Comparison of ENCODE assay signal across 8 cellular contexts in genomic region chr9:127714916-127715442, GRCh38. TPM values are rescaled to one million over a fixed set of nuclear protein-coding genes. Genes with fewer than 3 reads are reported as not detected.
A peak's percentile ranks its signal among the peaks of the same experiment; 100 is the strongest.
DNase-seq lines count a peak whose midpoint lies in the region; ATAC-seq and TF ChIP-seq lines count a peak whose summit lies in the region.

No MANE protein-coding gene starts in this region.

- H3K79me2 ChIP-seq in DOHH2 (ENCODE audit: control insufficient read depth, low read length) = no peaks in the 10 kb centered on the region

- DNase-seq in activated naive CD8-positive, alpha-beta T cell treated with anti-CD3 and anti-CD28 coated beads for 36 hours = peak; percentile 19
- DNase-seq in stimulated activated effector memory CD8-positive, alpha-beta T cell treated with anti-CD3 and anti-CD28 coated beads, Interleukin-12 subunit alpha, Interleukin-12 subunit beta, amount 100 ng/mL, for 72 hours (ENCODE audit: low spot score in 2 of 2) = no peak
- DNase-seq in NCI-H345 (lab: John Stamatoyannopoulos, UW) = no peak
- no peak for DNase-seq in NCI-H1092 (lab: John Stamatoyannopoulos, UW)
- no peak for DNase-seq in AML-193 (lab: John Stamatoyannopoulos, UW)

- H3K4me3 Mint-ChIP-seq in activated naive CD8-positive, alpha-beta T cell treated with anti-CD3 and anti-CD28 coated beads for 36 hours = peak overlapping the region; percentile 97
- H3K4me3 Mint-ChIP-seq in stimulated activated effector memory CD8-positive, alpha-beta T cell treated with anti-CD3 and anti-CD28 coated beads, Interleukin-12 subunit alpha, Interleukin-12 subunit beta, amount 100 ng/mL, for 72 hours = peak overlapping the region; percentile 94

- peak overlapping the region; percentile 93 for H3K4me3 ChIP-seq in DOHH2 (ENCODE audit: low read length)
- H3K4me3 ChIP-seq in iPS-11a (ENCODE audit: low read depth, low read length) = peak overlapping the region; percentile 59

- peak; percentile 13 for ATAC-seq in HG03064 (IDR thresholded peaks at IDR 0.05; ENCODE audit: low read depth, unreplicated experiment)
- no peak for ATAC-seq in stimulated activated effector memory CD8-positive, alpha-beta T cell treated with anti-CD3 and anti-CD28 coated beads, Interleukin-12 subunit alpha, Interleukin-12 subunit beta, amount 100 ng/mL, for 72 hours

- peaks cover 17% of the 10 kb centered on the region for H3K4me1 ChIP-seq in DOHH2 (ENCODE audit: control insufficient read depth, low read length)

- peaks cover 30% of the 10 kb centered on the region for H3K4me1 Mint-ChIP-seq in activated naive CD8-positive, alpha-beta T cell treated with anti-CD3 and anti-CD28 coated beads for 36 hours
- H3K4me1 Mint-ChIP-seq in stimulated activated effector memory CD8-positive, alpha-beta T cell treated with anti-CD3 and anti-CD28 coated beads, Interleukin-12 subunit alpha, Interleukin-12 subunit beta, amount 100 ng/mL, for 72 hours = peaks cover 46% of the 10 kb centered on the region

- no peaks in the 10 kb centered on the region for H3K36me3 ChIP-seq in DOHH2 (ENCODE audit: control insufficient read depth, low read length)

- H3K36me3 Mint-ChIP-seq in activated naive CD8-positive, alpha-beta T cell treated with anti-CD3 and anti-CD28 coated beads for 36 hours = no peaks in the 10 kb centered on the region
- H3K36me3 Mint-ChIP-seq in stimulated activated effector memory CD8-positive, alpha-beta T cell treated with anti-CD3 and anti-CD28 coated beads, Interleukin-12 subunit alpha, Interleukin-12 subunit beta, amount 100 ng/mL, for 72 hours = peaks cover 19% of the 10 kb centered on the region

- no peaks in the 10 kb centered on the region for H3K9me3 ChIP-seq in DOHH2 (ENCODE audit: control insufficient read depth, insufficient read depth, low read length)

- peak overlapping the region; percentile 92 for H3K27ac Mint-ChIP-seq in activated naive CD8-positive, alpha-beta T cell treated with anti-CD3 and anti-CD28 coated beads for 36 hours
- peak overlapping the region; percentile 95 for H3K27ac Mint-ChIP-seq in stimulated activated effector memory CD8-positive, alpha-beta T cell treated with anti-CD3 and anti-CD28 coated beads, Interleukin-12 subunit alpha, Interleukin-12 subunit beta, amount 100 ng/mL, for 72 hours

- H3K27ac ChIP-seq in DOHH2 (ENCODE audit: low read depth, low read length) = no peak overlapping the region

- TF ChIP-seq CTCF in DOHH2 (IDR thresholded peaks at IDR 0.05; ENCODE audit: low read depth, low read length, poor library complexity, severe bottlenecking) = no peak

- no peaks in the 10 kb centered on the region for H3F3A ChIP-seq in DOHH2 (ENCODE audit: control insufficient read depth, insufficient read depth)

- H3K9me3 Mint-ChIP-seq in activated naive CD8-positive, alpha-beta T cell treated with anti-CD3 and anti-CD28 coated beads for 36 hours = no peaks in the 10 kb centered on the region
- no peaks in the 10 kb centered on the region for H3K9me3 Mint-ChIP-seq in stimulated activated effector memory CD8-positive, alpha-beta T cell treated with anti-CD3 and anti-CD28 coated beads, Interleukin-12 subunit alpha, Interleukin-12 subunit beta, amount 100 ng/mL, for 72 hours

- no peaks in the 10 kb centered on the region for H3K27me3 Mint-ChIP-seq in activated naive CD8-positive, alpha-beta T cell treated with anti-CD3 and anti-CD28 coated beads for 36 hours

- no peaks in the 10 kb centered on the region for H3K27me3 ChIP-seq in DOHH2 (ENCODE audit: control insufficient read depth, low read length)

- H4K20me1 ChIP-seq in DOHH2 (ENCODE audit: control insufficient read depth, insufficient read depth, low read depth, low read length) = no peaks in the 10 kb centered on the region

- H3K9me2 ChIP-seq in DOHH2 (replicated peaks; ENCODE audit: control insufficient read depth, low read length) = no peaks in the 10 kb centered on the region

- peak overlapping the region; percentile 96 for H3K4me2 ChIP-seq in DOHH2 (ENCODE audit: low read length)

RNA-seq across cellular contexts. Expression of gene PTRH1, which starts 0.5 kb away (rescaled TPM):
- total RNA-seq in activated naive CD8-positive, alpha-beta T cell treated with anti-CD3 and anti-CD28 coated beads for 36 hours = 10 to 100 TPM; 19.7 to 21.2 TPM

RNA-seq across cellular contexts. Expression of gene TTC16, which starts 0.9 kb away (rescaled TPM):
- total RNA-seq in activated naive CD8-positive, alpha-beta T cell treated with anti-CD3 and anti-CD28 coated beads for 36 hours = 1 to 10 TPM; 1.3 to 1.4 TPM

RNA-seq across cellular contexts. Expression of gene CFAP157, which starts 8.2 kb away (rescaled TPM):
- total RNA-seq in activated naive CD8-positive, alpha-beta T cell treated with anti-CD3 and anti-CD28 coated beads for 36 hours = not detected

RNA-seq across cellular contexts. Expression of gene TOR2A, which starts 20.1 kb away (rescaled TPM):
- total RNA-seq in activated naive CD8-positive, alpha-beta T cell treated with anti-CD3 and anti-CD28 coated beads for 36 hours = 10 to 100 TPM; 17.7 to 18.1 TPM
